ENCODE assay signal across 1 cellular context in genomic region chrX:48590203-48591103, GRCh38.
A peak's percentile ranks its signal among the peaks of the same experiment; 100 is the strongest.
TF ChIP-seq lines count a peak whose summit lies in the region.

No MANE protein-coding gene starts in this region.

TF ChIP-seq in HepG2, 621 proteins besides CTCF, POLR2A, EP300 and RAD21 (continued from another document):
- no peak for TF ChIP-seq USF2 (IDR thresholded peaks at IDR 0.05; ENCODE audit: low read depth, low read length)
- no peak for TF ChIP-seq USF2 (CRISPR knock-in tag; IDR thresholded peaks at IDR 0.05; ENCODE audit: borderline replicate concordance)
- no peak for TF ChIP-seq ZNF20 (CRISPR knock-in tag; IDR thresholded peaks at IDR 0.05)
- peak; percentile 49; the same call in 1 of the 2 replicates for TF ChIP-seq KDM1A (CRISPR knock-in tag; IDR thresholded peaks at IDR 0.05)
